Comparison of ENCODE assay signal across 22 cellular contexts in the genomic region with DNA sequence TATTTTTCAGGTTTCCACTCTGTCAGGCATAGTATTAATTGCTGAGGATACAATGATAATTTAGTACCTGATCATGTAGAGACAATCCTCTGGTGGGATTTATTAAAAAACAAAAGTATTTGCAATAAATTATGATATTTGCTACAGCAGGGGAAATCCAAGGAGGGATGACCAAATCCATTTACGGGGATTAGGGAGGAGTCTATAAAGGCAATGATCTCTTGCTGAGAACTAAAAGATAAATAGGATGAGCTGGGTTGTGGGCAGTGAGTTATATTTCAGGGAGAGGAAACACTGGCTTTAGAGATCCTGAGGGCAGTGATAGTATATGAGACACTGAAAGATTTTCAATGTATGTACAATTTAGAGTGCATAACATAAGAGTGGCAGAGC.
"Had no signal": no experiment of that assay in that cellular context is flagged by ENCODE, and none has a peak within 500 bp of the region (broad histone marks: within the 10 kb centered on the region; RNA-seq: fewer than 3 reads in every experiment).

No MANE protein-coding gene starts in this region.

- H3K4me3 Mint-ChIP-seq: activated T-cell treated with anti-CD3 and anti-CD28 coated beads, Interleukin-2, amount 50 U/mL, for 24 hours; activated T-helper 17 cell treated with anti-CD3 and anti-CD28 coated beads, Interleukin-2, amount 50 U/mL, for 72 hours; effector memory CD8-positive, alpha-beta T cell; natural killer cell treated with Interleukin-12 subunit alpha and Interleukin-12 subunit beta and Interleukin-15 and Interleukin-18, amount 100 ng/mL, for 72 hours; stimulated activated effector memory CD8-positive, alpha-beta T cell treated with anti-CD3 and anti-CD28 coated beads, Interleukin-12 subunit alpha, Interleukin-12 subunit beta, amount 100 ng/mL, for 72 hours had no signal

- ATAC-seq: activated naive CD4-positive, alpha-beta T cell treated with anti-CD3 and anti-CD28 coated beads, Interleukin-2, amount 50 U/mL, for 72 hours; activated T-helper 17 cell treated with anti-CD3 and anti-CD28 coated beads, Interleukin-2, amount 50 U/mL, for 72 hours; effector memory CD8-positive, alpha-beta T cell; heart right ventricle; left lung; natural killer cell treated with Interleukin-12 subunit alpha and Interleukin-12 subunit beta and Interleukin-15 and Interleukin-18, amount 100 ng/mL, for 72 hours; stimulated activated effector memory CD8-positive, alpha-beta T cell treated with anti-CD3 and anti-CD28 coated beads, Interleukin-12 subunit alpha, Interleukin-12 subunit beta, amount 100 ng/mL, for 72 hours had no signal

- H3K36me3 ChIP-seq: brain microvascular endothelial cell, esophagus squamous epithelium, heart right ventricle, left lung, neutrophil, stomach, transverse colon had no signal

- H3K36me3 Mint-ChIP-seq: activated naive CD4-positive, alpha-beta T cell treated with anti-CD3 and anti-CD28 coated beads, Interleukin-2, amount 50 U/mL, for 72 hours; natural killer cell treated with Interleukin-12 subunit alpha and Interleukin-12 subunit beta and Interleukin-15 and Interleukin-18, amount 100 ng/mL, for 72 hours; stimulated activated effector memory CD8-positive, alpha-beta T cell treated with anti-CD3 and anti-CD28 coated beads, Interleukin-12 subunit alpha, Interleukin-12 subunit beta, amount 100 ng/mL, for 72 hours had no signal

- H3K27me3 Mint-ChIP-seq: activated T-cell treated with anti-CD3 and anti-CD28 coated beads, Interleukin-2, amount 50 U/mL, for 24 hours; activated T-helper 17 cell treated with anti-CD3 and anti-CD28 coated beads, Interleukin-2, amount 50 U/mL, for 72 hours; effector memory CD8-positive, alpha-beta T cell; natural killer cell treated with Interleukin-12 subunit alpha and Interleukin-12 subunit beta and Interleukin-15 and Interleukin-18, amount 100 ng/mL, for 72 hours had no signal

- H3K4me3 ChIP-seq: esophagus squamous epithelium, heart right ventricle, left lung, lung, stomach, transverse colon had no signal

- H3K27me3 ChIP-seq: brain microvascular endothelial cell, esophagus squamous epithelium, heart right ventricle, left lung, neutrophil, stomach, transverse colon had no signal

- H3K79me2 ChIP-seq: parathyroid adenoma had no signal

- DNase-seq: activated CD8-positive, alpha-beta memory T cell treated with anti-CD3 and anti-CD28 coated beads, Interleukin-2, amount 50 U/mL, for 4 hours; activated T-cell treated with anti-CD3 and anti-CD28 coated beads, Interleukin-2, amount 50 U/mL, for 24 hours; aorta; brain microvascular endothelial cell; central memory CD4-positive, alpha-beta T cell; effector memory CD8-positive, alpha-beta T cell; esophagus squamous epithelium; heart right ventricle; kidney; left lung; midbrain; stimulated activated CD4-positive, alpha-beta T cell treated with anti-CD3 and anti-CD28 coated beads, Interleukin-2, amount 100 ng/mL, for 24 hours; stomach; T-helper 9 cell; transverse colon had no signal

- H3K9me3 ChIP-seq: esophagus squamous epithelium, neutrophil, stomach, transverse colon had no signal

- H3K4me1 ChIP-seq: esophagus squamous epithelium, heart right ventricle, left lung, parathyroid adenoma, transverse colon had no signal

- H3K27ac ChIP-seq: brain microvascular endothelial cell, heart right ventricle, left lung, neutrophil, parathyroid adenoma had no signal

- H3K9ac ChIP-seq: parathyroid adenoma had no signal

- H3K27ac Mint-ChIP-seq: activated naive CD4-positive, alpha-beta T cell treated with anti-CD3 and anti-CD28 coated beads, Interleukin-2, amount 50 U/mL, for 72 hours; activated T-cell treated with anti-CD3 and anti-CD28 coated beads, Interleukin-2, amount 50 U/mL, for 24 hours; activated T-helper 17 cell treated with anti-CD3 and anti-CD28 coated beads, Interleukin-2, amount 50 U/mL, for 72 hours; effector memory CD8-positive, alpha-beta T cell; natural killer cell treated with Interleukin-12 subunit alpha and Interleukin-12 subunit beta and Interleukin-15 and Interleukin-18, amount 100 ng/mL, for 72 hours; stimulated activated effector memory CD8-positive, alpha-beta T cell treated with anti-CD3 and anti-CD28 coated beads, Interleukin-12 subunit alpha, Interleukin-12 subunit beta, amount 100 ng/mL, for 72 hours had no signal

- H3K4me1 Mint-ChIP-seq: activated T-helper 17 cell treated with anti-CD3 and anti-CD28 coated beads, Interleukin-2, amount 50 U/mL, for 72 hours; stimulated activated effector memory CD8-positive, alpha-beta T cell treated with anti-CD3 and anti-CD28 coated beads, Interleukin-12 subunit alpha, Interleukin-12 subunit beta, amount 100 ng/mL, for 72 hours had no signal

- H2AFZ ChIP-seq: parathyroid adenoma had no signal
